Comparison of ENCODE assay signal across 8 cellular contexts in the genomic region with DNA sequence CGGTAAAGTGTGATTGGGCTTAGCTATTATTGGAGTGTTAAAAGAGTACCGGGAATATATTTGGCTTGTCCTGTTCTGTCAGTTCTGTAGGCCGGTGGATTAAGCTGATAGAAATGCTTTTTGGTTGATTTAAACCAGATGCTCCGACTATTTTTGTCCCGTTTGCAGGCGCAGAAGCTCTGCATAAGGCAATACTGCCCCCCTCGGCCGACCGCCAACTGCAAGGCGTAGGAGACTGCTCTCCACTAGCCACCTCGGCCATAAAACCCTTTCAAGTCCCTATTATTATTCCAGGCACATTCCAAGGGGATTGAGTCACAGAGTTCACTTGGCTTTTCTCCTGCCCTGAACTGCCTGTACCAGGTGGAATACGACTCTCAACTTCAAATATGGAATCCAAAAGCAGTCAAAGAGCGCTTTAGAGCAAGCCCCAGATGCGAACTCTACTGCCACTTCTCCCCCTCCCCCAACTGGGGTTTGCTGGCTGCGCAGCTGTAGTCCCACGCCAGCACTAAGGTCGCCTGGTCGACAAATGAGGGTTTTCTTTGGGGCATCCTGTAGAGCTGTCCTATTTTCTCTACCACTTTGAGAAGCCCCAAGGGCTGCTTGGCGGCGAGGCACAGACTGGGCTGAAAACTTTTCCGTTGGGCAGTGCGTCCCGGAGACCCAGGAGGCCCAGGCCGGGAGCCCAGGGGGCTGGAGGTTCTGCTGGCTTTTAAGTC.
DNase-seq lines count a peak whose midpoint lies in the region; ATAC-seq lines count a peak whose summit lies in the region.

No MANE protein-coding gene starts in this region.

- ATAC-seq in GM19043 (IDR thresholded peaks at IDR 0.05; ENCODE audit: low read depth, unreplicated experiment) = peak; percentile 52
- peak; percentile 64 for ATAC-seq in HG03378 (IDR thresholded peaks at IDR 0.05; ENCODE audit: unreplicated experiment)
- ATAC-seq in left lobe of liver = peak; percentile 57

- peak; percentile 96 for DNase-seq in Ammon's horn (ENCODE audit: low spot score)
- DNase-seq in NCI-H446 (lab: John Stamatoyannopoulos, UW) = peak; percentile 85 to 95
- peak; percentile 88 for DNase-seq in activated CD4-positive, alpha-beta T cell treated with anti-CD3 and anti-CD28 coated beads for 48 hours
- DNase-seq in dedifferentiated amniotic fluid mesenchymal stem cell (ENCODE audit: extremely low spot score) = peak; percentile 98
- peak; percentile 91 for DNase-seq in left lobe of liver (ENCODE audit: low spot score)
- peak; percentile 82 to 84 for DNase-seq in stimulated activated CD4-positive, alpha-beta T cell treated with anti-CD3 and anti-CD28 coated beads, Interleukin-2, amount 100 ng/mL, for 24 hours

Comparison
In these comparisons a context has a peak if more than half of its experiments do, and no peak if none do; other contexts are left out.
1. Peak in every context shown above with its lines: DNase-seq and ATAC-seq.